In the genomic region with DNA sequence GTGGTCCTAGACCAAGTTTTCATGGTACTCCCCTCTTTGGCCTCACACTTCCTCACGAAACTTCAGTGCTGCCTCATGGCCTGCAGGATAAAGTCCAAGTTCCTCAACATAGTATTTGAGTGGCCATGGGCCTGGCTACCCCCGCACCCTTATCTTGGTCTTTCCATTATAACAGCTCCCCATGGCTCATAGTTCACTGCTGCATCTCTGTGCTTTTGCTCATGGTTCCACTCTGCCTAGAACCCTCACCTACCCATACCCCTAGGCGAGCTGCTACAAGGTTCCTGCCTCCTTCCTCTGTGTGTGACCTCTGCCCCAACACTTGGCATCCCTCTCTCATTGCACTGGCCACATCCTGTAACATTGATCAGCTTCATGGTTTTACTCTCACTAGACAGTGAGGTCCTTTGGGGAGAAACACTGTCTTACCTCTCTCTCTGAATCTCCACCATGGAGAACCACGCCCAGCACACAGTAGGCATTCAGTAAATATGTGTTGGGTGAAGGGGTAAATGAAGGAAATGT, we compare ENCODE assay signal across 15 cellular contexts.
A peak's percentile ranks its signal among the peaks of the same experiment; 100 is the strongest.
DNase-seq lines count a peak whose midpoint lies in the region; ATAC-seq and TF ChIP-seq lines count a peak whose summit lies in the region.
"Had no signal": no experiment of that assay in that cellular context is flagged by ENCODE, and none has a peak within 500 bp of the region (broad histone marks: within the 10 kb centered on the region; RNA-seq: fewer than 3 reads in every experiment).

No MANE protein-coding gene starts in this region.

- no peaks in the 10 kb centered on the region for H3F3A ChIP-seq in neural progenitor cell (ENCODE audit: low read depth)

- H3K27me3 ChIP-seq in A673 (replicated peaks; ENCODE audit: insufficient read depth, low read depth, low read length, poor library complexity) (peaks cover 21% of the 10 kb centered on the region), neural progenitor cell (no peaks in the 10 kb centered on the region)

- no peaks in the 10 kb centered on the region for H3K9me3 Mint-ChIP-seq in stimulated activated naive CD8-positive, alpha-beta T cell treated with anti-CD3 and anti-CD28 coated beads, Interleukin-15, amount 100 ng/mL, for 72 hours
- H3K9me3 Mint-ChIP-seq in activated T-helper 17 cell treated with anti-CD3 and anti-CD28 coated beads, Interleukin-2, amount 50 U/mL, for 72 hours = no peaks in the 10 kb centered on the region
- no peaks in the 10 kb centered on the region for H3K9me3 Mint-ChIP-seq in immature natural killer cell
- H3K9me3 Mint-ChIP-seq in neural progenitor cell = no peaks in the 10 kb centered on the region

- no peak overlapping the region for H3K4me3 Mint-ChIP-seq in stimulated activated naive CD8-positive, alpha-beta T cell treated with anti-CD3 and anti-CD28 coated beads, Interleukin-15, amount 100 ng/mL, for 72 hours
- no peak overlapping the region for H3K4me3 Mint-ChIP-seq in activated T-helper 17 cell treated with anti-CD3 and anti-CD28 coated beads, Interleukin-2, amount 50 U/mL, for 72 hours
- H3K4me3 Mint-ChIP-seq in immature natural killer cell (peak overlapping the region in 2 of 5 donors; percentile 1 to 9), neural progenitor cell (no peak overlapping the region)

- no peaks in the 10 kb centered on the region for H3K4me1 ChIP-seq in A673 (ENCODE audit: insufficient read depth, low read length, poor library complexity, severe bottlenecking)
- H3K4me1 ChIP-seq in neural progenitor cell = no peaks in the 10 kb centered on the region

- H3K27ac Mint-ChIP-seq in stimulated activated naive CD8-positive, alpha-beta T cell treated with anti-CD3 and anti-CD28 coated beads, Interleukin-15, amount 100 ng/mL, for 72 hours = no peak overlapping the region
- H3K27ac Mint-ChIP-seq in activated T-helper 17 cell treated with anti-CD3 and anti-CD28 coated beads, Interleukin-2, amount 50 U/mL, for 72 hours = no peak overlapping the region
- H3K27ac Mint-ChIP-seq in immature natural killer cell (peak overlapping the region; percentile 1 to 85 (median 10)), neural progenitor cell (no peak overlapping the region)

- H3K9me3 ChIP-seq in A673 (ENCODE audit: low read depth, low read length, poor library complexity, severe bottlenecking) = no peaks in the 10 kb centered on the region
- no peaks in the 10 kb centered on the region for H3K9me3 ChIP-seq in neural progenitor cell (ENCODE audit: low read depth)

- H3K4me3 ChIP-seq in A673 (ENCODE audit: low read depth, low read length, poor library complexity, severe bottlenecking) (no peak overlapping the region), neural progenitor cell (no peak overlapping the region)

- DNase-seq in stimulated activated naive CD8-positive, alpha-beta T cell treated with anti-CD3 and anti-CD28 coated beads, Interleukin-15, amount 100 ng/mL, for 72 hours = no peak
- DNase-seq in stimulated activated naive CD8-positive, alpha-beta T cell treated with anti-CD3 and anti-CD28 coated beads, Interleukin-15, Interleukin-2, amounts not matched to agents 100 U/mL and 50 U/mL, for 24 hours = no peak
- no peak for DNase-seq in immature natural killer cell
- no peak for DNase-seq in A673 (ENCODE audit: low spot score)
- DNase-seq in central memory CD4-positive, alpha-beta T cell = no peak
- DNase-seq in neural progenitor cell (ENCODE audit: low spot score) = no peak
- DNase-seq: C1 segment of cervical spinal cord, NCI-H1105 treated with DMSO at 0.1 percent for 48 hours, NCI-H1694 treated with DMSO at 0.1 percent for 48 hours, NCI-H510A, NCI-H774, OCI-M1, SHP77 had no signal

- POLR2A ChIA-PET in A673 (lab: Charles Lee; ENCODE audit: low non-redundant PET) = no interaction called here

- no peak overlapping the region for H2AFZ ChIP-seq in neural progenitor cell (replicated peaks)

- no peak overlapping the region for H3K9ac ChIP-seq in neural progenitor cell

- H4K20me1 ChIP-seq in neural progenitor cell (ENCODE audit: low read depth) = no peaks in the 10 kb centered on the region

- H3K36me3 ChIP-seq in A673 (ENCODE audit: insufficient read depth, low read length, poor library complexity, severe bottlenecking) (no peaks in the 10 kb centered on the region), neural progenitor cell (no peaks in the 10 kb centered on the region)

- H3K79me2 ChIP-seq in neural progenitor cell (ENCODE audit: low read depth) = no peaks in the 10 kb centered on the region

- no peak overlapping the region for H3K4me2 ChIP-seq in neural progenitor cell

- peaks cover 29% of the 10 kb centered on the region for H3K4me1 Mint-ChIP-seq in stimulated activated naive CD8-positive, alpha-beta T cell treated with anti-CD3 and anti-CD28 coated beads, Interleukin-15, amount 100 ng/mL, for 72 hours
- H3K4me1 Mint-ChIP-seq in activated T-helper 17 cell treated with anti-CD3 and anti-CD28 coated beads, Interleukin-2, amount 50 U/mL, for 72 hours = peaks cover 22% of the 10 kb centered on the region
- H3K4me1 Mint-ChIP-seq in immature natural killer cell (peaks cover 23 to 33% of the 10 kb centered on the region in 2 donors), neural progenitor cell (no peaks in the 10 kb centered on the region)

- H3K27me3 Mint-ChIP-seq in stimulated activated naive CD8-positive, alpha-beta T cell treated with anti-CD3 and anti-CD28 coated beads, Interleukin-15, amount 100 ng/mL, for 72 hours = no peaks in the 10 kb centered on the region
- H3K27me3 Mint-ChIP-seq in activated T-helper 17 cell treated with anti-CD3 and anti-CD28 coated beads, Interleukin-2, amount 50 U/mL, for 72 hours = peaks cover 3% of the 10 kb centered on the region
- H3K27me3 Mint-ChIP-seq in immature natural killer cell (ENCODE audit: low read depth in 3 of 3) (peaks cover 5 to 7% (median 5%) of the 10 kb centered on the region in 3 donors), neural progenitor cell (ENCODE audit: insufficient read depth, low read depth) (peaks cover 3% of the 10 kb centered on the region)

- CTCF ChIA-PET in A673 (lab: Charles Lee) = no interaction called here

- peak; percentile 54 for ATAC-seq in stimulated activated naive CD8-positive, alpha-beta T cell treated with anti-CD3 and anti-CD28 coated beads, Interleukin-15, amount 100 ng/mL, for 72 hours
- no peak for ATAC-seq in stimulated activated naive CD8-positive, alpha-beta T cell treated with anti-CD3 and anti-CD28 coated beads, Interleukin-15, Interleukin-2, amounts not matched to agents 100 U/mL and 50 U/mL, for 24 hours
- peak; percentile 58 for ATAC-seq in activated T-helper 17 cell treated with anti-CD3 and anti-CD28 coated beads, Interleukin-2, amount 50 U/mL, for 72 hours (replicated peaks)
- ATAC-seq in GM18861 (IDR thresholded peaks at IDR 0.05; ENCODE audit: unreplicated experiment) = no peak

- no TSS peak for BruUV-seq in A673 (replicated peaks; lab: Mats Ljungman, UMichigan)

- intact Hi-C loops in A673 (cut with micrococcal nuclease; ENCODE audit: unreplicated experiment) = no loop called here

- no peaks in the 10 kb centered on the region for H3K36me3 Mint-ChIP-seq in activated T-helper 17 cell treated with anti-CD3 and anti-CD28 coated beads, Interleukin-2, amount 50 U/mL, for 72 hours (ENCODE audit: low read depth)
- peaks cover 0 to 4% (median 0%) of the 10 kb centered on the region in 3 donors for H3K36me3 Mint-ChIP-seq in immature natural killer cell
- no peaks in the 10 kb centered on the region for H3K36me3 Mint-ChIP-seq in neural progenitor cell

- TF ChIP-seq CTCF in A673 (conservative IDR thresholded peaks at IDR 0.05; ENCODE audit: low read depth, low read length) (no peak), neural progenitor cell (IDR thresholded peaks at IDR 0.05) (no peak)

- H3K27ac ChIP-seq in A673 (ENCODE audit: low read depth, low read length, poor library complexity, severe bottlenecking) = no peak overlapping the region
- H3K27ac ChIP-seq in neural progenitor cell = no peak overlapping the region

Comparison
In these comparisons a context has a peak if more than half of its experiments do, and no peak if none do; other contexts are left out.
1. ATAC-seq: peak in stimulated activated naive CD8-positive, alpha-beta T cell treated with anti-CD3 and anti-CD28 coated beads, Interleukin-15, amount 100 ng/mL, for 72 hours (single experiment) and activated T-helper 17 cell treated with anti-CD3 and anti-CD28 coated beads, Interleukin-2, amount 50 U/mL, for 72 hours (single experiment); none in stimulated activated naive CD8-positive, alpha-beta T cell treated with anti-CD3 and anti-CD28 coated beads, Interleukin-15, Interleukin-2, amounts not matched to agents 100 U/mL and 50 U/mL, for 24 hours (single experiment) and GM18861 (single experiment).
2. H3K27ac Mint-ChIP-seq: peak in immature natural killer cell (6 of 6); none in stimulated activated naive CD8-positive, alpha-beta T cell treated with anti-CD3 and anti-CD28 coated beads, Interleukin-15, amount 100 ng/mL, for 72 hours (0 of 2), activated T-helper 17 cell treated with anti-CD3 and anti-CD28 coated beads, Interleukin-2, amount 50 U/mL, for 72 hours (single experiment) and neural progenitor cell (single experiment).